ENCODE assay signal across 26 cellular contexts in genomic region chr3:4864503-4864902, GRCh38.
DNase-seq lines count a peak whose midpoint lies in the region; ATAC-seq and TF ChIP-seq lines count a peak whose summit lies in the region.
"Had no signal": no experiment of that assay in that cellular context is flagged by ENCODE, and none has a peak within 500 bp of the region (broad histone marks: within the 10 kb centered on the region; RNA-seq: fewer than 3 reads in every experiment).

No MANE protein-coding gene starts in this region.

- H3K27ac Mint-ChIP-seq in activated naive CD8-positive, alpha-beta T cell treated with anti-CD3 and anti-CD28 coated beads, Interleukin-2, amount 50 U/mL, for 24 hours, result peak overlapping the region; percentile 32
- H3K27ac Mint-ChIP-seq in activated naive CD8-positive, alpha-beta T cell treated with anti-CD3 and anti-CD28 coated beads for 36 hours, result no peak overlapping the region
- H3K27ac Mint-ChIP-seq in nephron progenitor cell, result no peak overlapping the region
- H3K27ac Mint-ChIP-seq in activated CD8-positive, alpha-beta T cell treated with anti-CD3 and anti-CD28 coated beads for 36 hours, result no peak overlapping the region
- H3K27ac Mint-ChIP-seq: activated naive CD4-positive, alpha-beta T cell treated with anti-CD3 and anti-CD28 coated beads for 36 hours; activated T-cell treated with anti-CD3 and anti-CD28 coated beads, Interleukin-2, amount 50 U/mL, for 72 hours had no signal

- POLR2A ChIA-PET in activated CD8-positive, alpha-beta T cell treated with anti-CD3 and anti-CD28 coated beads for 36 hours (lab: Charles Lee), result interaction anchor here (0.9 kb wide), 1 partner anchor 33 kb away, joined by 3 read pairs; no protein-coding TSS in a partner anchor

- H3K4me3 Mint-ChIP-seq in activated naive CD8-positive, alpha-beta T cell treated with anti-CD3 and anti-CD28 coated beads, Interleukin-2, amount 50 U/mL, for 24 hours, result no peak overlapping the region
- H3K4me3 Mint-ChIP-seq in activated naive CD8-positive, alpha-beta T cell treated with anti-CD3 and anti-CD28 coated beads for 36 hours, result no peak overlapping the region
- H3K4me3 Mint-ChIP-seq in nephron progenitor cell, result no peak overlapping the region
- no peak overlapping the region for H3K4me3 Mint-ChIP-seq in activated CD8-positive, alpha-beta T cell treated with anti-CD3 and anti-CD28 coated beads for 36 hours
- H3K4me3 Mint-ChIP-seq: activated naive CD4-positive, alpha-beta T cell treated with anti-CD3 and anti-CD28 coated beads for 36 hours; activated T-cell treated with anti-CD3 and anti-CD28 coated beads, Interleukin-2, amount 50 U/mL, for 72 hours; immature natural killer cell; T-cell had no signal

- H3K9me3 Mint-ChIP-seq in activated naive CD8-positive, alpha-beta T cell treated with anti-CD3 and anti-CD28 coated beads, Interleukin-2, amount 50 U/mL, for 24 hours, result peaks cover 33% of the 10 kb centered on the region
- peaks cover 23% of the 10 kb centered on the region for H3K9me3 Mint-ChIP-seq in activated naive CD8-positive, alpha-beta T cell treated with anti-CD3 and anti-CD28 coated beads for 36 hours
- H3K9me3 Mint-ChIP-seq in nephron progenitor cell, result peaks cover 24% of the 10 kb centered on the region
- peaks cover 24% of the 10 kb centered on the region for H3K9me3 Mint-ChIP-seq in activated CD8-positive, alpha-beta T cell treated with anti-CD3 and anti-CD28 coated beads for 36 hours

- no peak for DNase-seq in activated naive CD8-positive, alpha-beta T cell treated with anti-CD3 and anti-CD28 coated beads, Interleukin-2, amount 50 U/mL, for 24 hours
- DNase-seq in activated naive CD8-positive, alpha-beta T cell treated with anti-CD3 and anti-CD28 coated beads for 36 hours, result no peak
- DNase-seq in NOMO-1 treated with dmso at 0.1 percent for 144 hours (lab: John Stamatoyannopoulos, UW; ENCODE audit: unreplicated experiment), result peak; percentile 72
- DNase-seq in choroid plexus epithelial cell (ENCODE audit: low read depth), result peak; percentile 26
- DNase-seq in renal cortical epithelial cell (ENCODE audit: low read depth), result peak; percentile 50
- DNase-seq in nephron progenitor cell, result no peak
- DNase-seq in Ammon's horn (ENCODE audit: low spot score), result no peak
- DNase-seq in activated CD8-positive, alpha-beta T cell treated with anti-CD3 and anti-CD28 coated beads for 36 hours, result no peak
- DNase-seq: activated naive CD4-positive, alpha-beta T cell treated with anti-CD3 and anti-CD28 coated beads for 36 hours; activated T-cell treated with anti-CD3 and anti-CD28 coated beads, Interleukin-2, amount 50 U/mL, for 72 hours; anterior cingulate cortex; Caco-2; DND-41; hippocampal formation; immature natural killer cell; NCI-H1105 treated with DMSO at 0.1 percent for 48 hours; NCI-H2029 treated with DMSO at 0.1 percent for 48 hours; NCI-H226; retina; SHP77 treated with DMSO at 0.1 percent for 48 hours; substantia nigra; T-cell; uterus had no signal

- TF ChIP-seq CTCF in choroid plexus epithelial cell (conservative IDR thresholded peaks at IDR 0.05; ENCODE audit: low read depth, low read length), result no peak
- TF ChIP-seq CTCF in nephron progenitor cell (IDR thresholded peaks at IDR 0.05), result no peak
- TF ChIP-seq CTCF in activated CD8-positive, alpha-beta T cell treated with anti-CD3 and anti-CD28 coated beads for 36 hours (IDR thresholded peaks at IDR 0.05), result no peak

- CTCF ChIA-PET in activated CD8-positive, alpha-beta T cell treated with anti-CD3 and anti-CD28 coated beads for 36 hours (lab: Charles Lee), result no interaction called here

- H3K27me3 Mint-ChIP-seq in activated naive CD8-positive, alpha-beta T cell treated with anti-CD3 and anti-CD28 coated beads, Interleukin-2, amount 50 U/mL, for 24 hours, result no peaks in the 10 kb centered on the region
- no peaks in the 10 kb centered on the region for H3K27me3 Mint-ChIP-seq in activated naive CD8-positive, alpha-beta T cell treated with anti-CD3 and anti-CD28 coated beads for 36 hours
- H3K27me3 Mint-ChIP-seq in nephron progenitor cell (ENCODE audit: low read depth, poor library complexity), result no peaks in the 10 kb centered on the region
- no peaks in the 10 kb centered on the region for H3K27me3 Mint-ChIP-seq in activated CD8-positive, alpha-beta T cell treated with anti-CD3 and anti-CD28 coated beads for 36 hours
- H3K27me3 Mint-ChIP-seq: T-cell had no signal

- intact Hi-C loops in activated CD8-positive, alpha-beta T cell treated with anti-CD3 and anti-CD28 coated beads for 36 hours (cut with micrococcal nuclease), result no loop called here

- no peak for ATAC-seq in activated naive CD8-positive, alpha-beta T cell treated with anti-CD3 and anti-CD28 coated beads, Interleukin-2, amount 50 U/mL, for 24 hours
- no peak for ATAC-seq in activated CD8-positive, alpha-beta T cell treated with anti-CD3 and anti-CD28 coated beads for 36 hours
- ATAC-seq: activated T-cell treated with anti-CD3 and anti-CD28 coated beads, Interleukin-2, amount 50 U/mL, for 72 hours; gastroesophageal sphincter; left lobe of liver; T-cell had no signal

- peaks cover 34% of the 10 kb centered on the region for H3K4me1 Mint-ChIP-seq in activated naive CD8-positive, alpha-beta T cell treated with anti-CD3 and anti-CD28 coated beads, Interleukin-2, amount 50 U/mL, for 24 hours
- H3K4me1 Mint-ChIP-seq in activated naive CD8-positive, alpha-beta T cell treated with anti-CD3 and anti-CD28 coated beads for 36 hours, result peaks cover 28% of the 10 kb centered on the region
- H3K4me1 Mint-ChIP-seq in nephron progenitor cell, result peaks cover 20% of the 10 kb centered on the region
- peaks cover 29% of the 10 kb centered on the region for H3K4me1 Mint-ChIP-seq in activated CD8-positive, alpha-beta T cell treated with anti-CD3 and anti-CD28 coated beads for 36 hours (ENCODE audit: low read depth)

- peaks cover 40% of the 10 kb centered on the region for H3K36me3 Mint-ChIP-seq in activated naive CD8-positive, alpha-beta T cell treated with anti-CD3 and anti-CD28 coated beads, Interleukin-2, amount 50 U/mL, for 24 hours (ENCODE audit: low read depth)
- H3K36me3 Mint-ChIP-seq in activated naive CD8-positive, alpha-beta T cell treated with anti-CD3 and anti-CD28 coated beads for 36 hours, result peaks cover 48% of the 10 kb centered on the region
- peaks cover 18% of the 10 kb centered on the region for H3K36me3 Mint-ChIP-seq in nephron progenitor cell (ENCODE audit: low read depth)
- peaks cover 42% of the 10 kb centered on the region for H3K36me3 Mint-ChIP-seq in activated CD8-positive, alpha-beta T cell treated with anti-CD3 and anti-CD28 coated beads for 36 hours (ENCODE audit: low read depth)

- no peak overlapping the region for H3K4me3 ChIP-seq in choroid plexus epithelial cell (ENCODE audit: low read depth, low read length)
- H3K4me3 ChIP-seq: BLaER1, gastroesophageal sphincter, uterus had no signal

Comparison
In these comparisons a context has a peak if more than half of its experiments do, and no peak if none do; other contexts are left out.
1. DNase-seq: peak in NOMO-1 treated with dmso at 0.1 percent for 144 hours (single experiment), choroid plexus epithelial cell (single experiment) and renal cortical epithelial cell (single experiment); none in activated naive CD8-positive, alpha-beta T cell treated with anti-CD3 and anti-CD28 coated beads, Interleukin-2, amount 50 U/mL, for 24 hours (single experiment), activated naive CD8-positive, alpha-beta T cell treated with anti-CD3 and anti-CD28 coated beads for 36 hours (single experiment), nephron progenitor cell (single experiment), Ammon's horn (single experiment) and activated CD8-positive, alpha-beta T cell treated with anti-CD3 and anti-CD28 coated beads for 36 hours (single experiment).